In the genomic region with DNA sequence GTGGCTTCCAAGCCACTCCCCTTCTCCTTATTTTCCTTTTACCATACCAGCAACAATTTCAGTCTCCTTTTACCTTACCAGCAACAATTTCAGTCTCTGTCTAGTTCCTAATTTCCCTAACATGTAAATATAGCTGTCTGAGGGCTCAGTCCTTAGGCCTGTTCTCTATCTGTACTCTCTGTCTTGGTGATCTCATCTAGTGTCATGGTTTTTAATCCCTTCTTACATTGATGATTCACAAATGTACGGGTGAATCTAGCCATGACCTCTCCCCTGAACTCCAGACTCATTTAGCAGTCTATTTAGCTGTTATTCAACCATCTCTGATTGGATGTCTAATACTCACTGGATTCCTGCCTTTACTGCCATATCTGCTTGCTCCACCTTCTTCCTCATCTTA, we compare ENCODE assay signal across 8 cellular contexts. TPM values are rescaled to one million over a fixed set of nuclear protein-coding genes. Genes with fewer than 3 reads are reported as not detected.
DNase-seq lines count a peak whose midpoint lies in the region; ATAC-seq, FAIRE-seq and TF ChIP-seq lines count a peak whose summit lies in the region.

No MANE protein-coding gene starts in this region.

- H3K4me1 ChIP-seq in keratinocyte (ENCODE audit: control insufficient read depth, extremely low read depth, insufficient read depth, low read length) (peaks cover 27% of the 10 kb centered on the region), mesendoderm (ENCODE audit: control insufficient read depth, low read depth, low read length) (no peaks in the 10 kb centered on the region)

- DNase-seq in GM12891 (ENCODE audit: insufficient read length, low spot score) (no peak), keratinocyte (ENCODE audit: low read depth, low spot score) (peak; percentile 40), mesendoderm (no peak), T1000 (lab: John Stamatoyannopoulos, UW) (no peak), SHP77 (lab: John Stamatoyannopoulos, UW) (no peak)
- DNase-seq in activated naive CD8-positive, alpha-beta T cell treated with anti-CD3 and anti-CD28 coated beads for 36 hours = no peak

- peak; percentile 61 for ATAC-seq in GM21786 (IDR thresholded peaks at IDR 0.05; ENCODE audit: unreplicated experiment)

- peak overlapping the region in 2 of 3 donors; percentile 6 to 27 for H3K27ac Mint-ChIP-seq in IgD-negative memory B cell
- H3K27ac Mint-ChIP-seq in activated naive CD8-positive, alpha-beta T cell treated with anti-CD3 and anti-CD28 coated beads for 36 hours = no peak overlapping the region

- TF ChIP-seq CTCF in keratinocyte (optimal IDR thresholded peaks at IDR 0.05 in 1 of 3, IDR thresholded peaks at IDR 0.05 in 1 of 3, conservative IDR thresholded peaks at IDR 0.05 in 1 of 3; ENCODE audit: extremely low read depth in 1 of 3, insufficient read depth in 2 of 3, low read length in 3 of 3) = no peak

- no peak overlapping the region for H3K23ac ChIP-seq in mesendoderm (ENCODE audit: low read length)

- H2BK15ac ChIP-seq in mesendoderm (replicated peaks; ENCODE audit: low read depth) = no peak overlapping the region

- FAIRE-seq in GM12891 (lab: Jason Lieb, UNC) (peak; percentile 76), keratinocyte (lab: Jason Lieb, UNC) (peak; percentile 86)

- H3K4ac ChIP-seq in mesendoderm (ENCODE audit: low read depth, low read length) = no peak overlapping the region

- H3K79me2 ChIP-seq in keratinocyte (ENCODE audit: control insufficient read depth, insufficient read depth, low read length) = no peaks in the 10 kb centered on the region
- H3K79me2 ChIP-seq in mesendoderm (ENCODE audit: control insufficient read depth, insufficient read depth, low read length) = no peaks in the 10 kb centered on the region

- H4K8ac ChIP-seq in mesendoderm (ENCODE audit: low read depth, low read length) = no peak overlapping the region

- H4K5ac ChIP-seq in mesendoderm (ENCODE audit: low read length) = no peak overlapping the region

- H3K27ac ChIP-seq in keratinocyte (ENCODE audit: control insufficient read depth, insufficient read depth, low read length) (peak overlapping the region; percentile 21), mesendoderm (ENCODE audit: low read depth, low read length) (no peak overlapping the region)

- peak overlapping the region; percentile 3 for H3K4me2 ChIP-seq in keratinocyte (ENCODE audit: control insufficient read depth, extremely low read depth, insufficient read depth, low read depth, low read length)
- no peak overlapping the region for H3K4me2 ChIP-seq in mesendoderm (ENCODE audit: low read length)

- no peaks in the 10 kb centered on the region for H3K27me3 ChIP-seq in keratinocyte (ENCODE audit: control insufficient read depth, extremely low read depth, insufficient read depth, low read length)
- H3K27me3 ChIP-seq in mesendoderm (ENCODE audit: insufficient read depth, low read length, poor library complexity) = no peaks in the 10 kb centered on the region

- H4K20me1 ChIP-seq in keratinocyte (ENCODE audit: control insufficient read depth, extremely low read depth, insufficient read depth, low read length) = no peaks in the 10 kb centered on the region

- no peak overlapping the region for H3K9ac ChIP-seq in keratinocyte (ENCODE audit: control insufficient read depth, extremely low read depth, insufficient read depth, low read length)
- no peak overlapping the region for H3K9ac ChIP-seq in mesendoderm (ENCODE audit: low read length)

- H3K4me3 Mint-ChIP-seq in IgD-negative memory B cell = peak overlapping the region in 2 of 4 donors; percentile 2 to 15
- no peak overlapping the region for H3K4me3 Mint-ChIP-seq in activated naive CD8-positive, alpha-beta T cell treated with anti-CD3 and anti-CD28 coated beads for 36 hours

- H3K4me3 ChIP-seq in keratinocyte (ENCODE audit: control insufficient read depth in 2 of 3, extremely low read depth in 1 of 3, insufficient read depth in 2 of 3, low read depth in 1 of 3, low read length in 3 of 3) = no peak overlapping the region
- no peak overlapping the region for H3K4me3 ChIP-seq in mesendoderm (ENCODE audit: low read length)

- H3K36me3 Mint-ChIP-seq in IgD-negative memory B cell = no peaks in the 10 kb centered on the region
- H3K36me3 Mint-ChIP-seq in activated naive CD8-positive, alpha-beta T cell treated with anti-CD3 and anti-CD28 coated beads for 36 hours = no peaks in the 10 kb centered on the region

- no peak overlapping the region for H3K56ac ChIP-seq in mesendoderm (ENCODE audit: low read length)

- H3K79me1 ChIP-seq in mesendoderm (ENCODE audit: low read length) = no peaks in the 10 kb centered on the region

- no peak overlapping the region for H2BK120ac ChIP-seq in mesendoderm (ENCODE audit: low read depth, low read length)

- no peaks in the 10 kb centered on the region for H3K9me3 Mint-ChIP-seq in IgD-negative memory B cell
- H3K9me3 Mint-ChIP-seq in activated naive CD8-positive, alpha-beta T cell treated with anti-CD3 and anti-CD28 coated beads for 36 hours = no peaks in the 10 kb centered on the region

- no peak for TF ChIP-seq POLR2A in GM12891 (IDR thresholded peaks at IDR 0.05; ENCODE audit: low read depth, low read length)

- H3K18ac ChIP-seq in mesendoderm (ENCODE audit: low read length) = no peak overlapping the region

- H2AFZ ChIP-seq in keratinocyte (ENCODE audit: control insufficient read depth, low read length) = no peak overlapping the region

- dilution Hi-C loops in keratinocyte (cut with MboI; ENCODE audit: extremely low pct_ligation_motif_present, low sequenced_read_pairs) = no loop called here

- WGBS in mesendoderm (ENCODE audit: extremely low coverage, insufficient coverage, low lambda C conversion rate) = no CpG with 5 or more reads among the region's 1 CpG

- no peaks in the 10 kb centered on the region for H3K9me1 ChIP-seq in keratinocyte (ENCODE audit: control insufficient read depth, extremely low read depth, insufficient read depth, low read length)

- no peaks in the 10 kb centered on the region for H3K27me3 Mint-ChIP-seq in IgD-negative memory B cell
- H3K27me3 Mint-ChIP-seq in activated naive CD8-positive, alpha-beta T cell treated with anti-CD3 and anti-CD28 coated beads for 36 hours = peaks cover 6% of the 10 kb centered on the region

- no peak overlapping the region for H2BK5ac ChIP-seq in mesendoderm (ENCODE audit: low read length)

- H3K9me3 ChIP-seq in keratinocyte (ENCODE audit: control insufficient read depth, low read depth, low read length) = no peaks in the 10 kb centered on the region

- H2AK5ac ChIP-seq in mesendoderm (ENCODE audit: low read length) = no peak overlapping the region

- peaks cover 35 to 66% (median 58%) of the 10 kb centered on the region in 3 donors for H3K4me1 Mint-ChIP-seq in IgD-negative memory B cell
- peaks cover 4% of the 10 kb centered on the region for H3K4me1 Mint-ChIP-seq in activated naive CD8-positive, alpha-beta T cell treated with anti-CD3 and anti-CD28 coated beads for 36 hours

- H3K36me3 ChIP-seq in keratinocyte (ENCODE audit: control insufficient read depth in 2 of 2, extremely low read depth in 1 of 2, insufficient read depth in 2 of 2, low read length in 2 of 2) = no peaks in the 10 kb centered on the region
- H3K36me3 ChIP-seq in mesendoderm (ENCODE audit: control insufficient read depth, insufficient read depth, low read length) = no peaks in the 10 kb centered on the region

TF ChIP-seq in GM12891, 5 proteins besides CTCF, POLR2A, EP300 and RAD21:
- no peak for TF ChIP-seq POLR2AphosphoS5 (IDR thresholded peaks at IDR 0.05; ENCODE audit: low read depth, low read length)
- no peak for TF ChIP-seq POU2F2 (IDR thresholded peaks at IDR 0.05; ENCODE audit: low read depth, low read length)
- no peak for TF ChIP-seq TAF1 (IDR thresholded peaks at IDR 0.05; ENCODE audit: low read depth, low read length)
- no peak for TF ChIP-seq SPI1 (IDR thresholded peaks at IDR 0.05; ENCODE audit: low read depth, low read length)
- TF ChIP-seq PAX5 (IDR thresholded peaks at IDR 0.05; ENCODE audit: insufficient read depth, low read length, severe bottlenecking) = no peak

RNA-seq across cellular contexts. Expression of gene IL15, which starts 7.2 kb away (rescaled TPM):
- 7.3 TPM for polyA plus RNA-seq in GM12891 (2012; ENCODE audit: low read depth, missing spikeins)
- 8.2 TPM for polyA plus RNA-seq in IgD-negative memory B cell
- 0.70 to 1.4 TPM (median 0.99 TPM) in 3 replicates for polyA plus RNA-seq in keratinocyte
- polyA plus RNA-seq in keratinocyte (2011; ENCODE audit: low read depth) = not detected
- polyA plus RNA-seq in keratinocyte (2011; cell fraction: cytosol; rRNA removed) = 0.60 and 0.74 TPM in 2 replicates
- 1.2 and 2.7 TPM in 2 replicates for polyA plus RNA-seq in keratinocyte (2011; cell fraction: nucleus; rRNA removed)
- polyA plus RNA-seq in keratinocyte (2012; ENCODE audit: low replicate concordance) = 0.38 and 0.78 TPM in 2 replicates
- polyA minus RNA-seq in keratinocyte = 0.43 to 1.2 TPM (median 0.49 TPM) in 3 replicates
- not detected for polyA minus RNA-seq in keratinocyte (2011; cell fraction: cytosol; rRNA and poly(A)+ RNA removed)
- polyA minus RNA-seq in keratinocyte (2011; cell fraction: nucleus; rRNA and poly(A)+ RNA removed) = 1.5 and 2.0 TPM in 2 replicates
- total RNA-seq in activated naive CD8-positive, alpha-beta T cell treated with anti-CD3 and anti-CD28 coated beads for 36 hours = under 1 TPM; 0.34 to 0.49 TPM
- polyA plus RNA-seq in mesendoderm (2013, experiment 1 of 2) = 0.81 TPM
- 0.69 TPM for polyA plus RNA-seq in mesendoderm (2013, experiment 2 of 2)
